In genomic region chr12:131740626-131741025, GRCh38 we compare ENCODE assay signal across 27 cellular contexts.
"Had no signal": no experiment of that assay in that cellular context is flagged by ENCODE, and none has a peak within 500 bp of the region (broad histone marks: within the 10 kb centered on the region; RNA-seq: fewer than 3 reads in every experiment).

No MANE protein-coding gene starts in this region.

- ATAC-seq: activated CD4-positive, alpha-beta T cell treated with anti-CD3 and anti-CD28 coated beads for 36 hours; activated CD8-positive, alpha-beta T cell treated with anti-CD3 and anti-CD28 coated beads, Interleukin-2, amount 10 ng/mL, durations not matched to agents 7 days and 5 days; activated T-cell treated with anti-CD3 and anti-CD28 coated beads, Interleukin-2, amount 50 U/mL, for 4 hours; activated T-helper 17 cell treated with anti-CD3 and anti-CD28 coated beads, Interleukin-2, amount 50 U/mL, for 72 hours; body of pancreas; effector memory CD8-positive, alpha-beta T cell; foreskin keratinocyte; gastrocnemius medialis had no signal

- H3K9me3 Mint-ChIP-seq: activated T-helper 17 cell treated with anti-CD3 and anti-CD28 coated beads, Interleukin-2, amount 50 U/mL, for 72 hours; central memory CD8-positive, alpha-beta T cell; effector memory CD8-positive, alpha-beta T cell had no signal

- H3K27me3 ChIP-seq: body of pancreas, esophagus muscularis mucosa, foreskin keratinocyte, gastrocnemius medialis had no signal

- H3K4me1 ChIP-seq: body of pancreas, esophagus muscularis mucosa had no signal

- H3K27me3 Mint-ChIP-seq: activated CD4-positive, alpha-beta memory T cell treated with anti-CD3 and anti-CD28 coated beads for 36 hours; activated CD4-positive, alpha-beta T cell treated with anti-CD3 and anti-CD28 coated beads for 36 hours; activated CD4-positive, alpha-beta T cell treated with anti-CD3 and anti-CD28 coated beads, Interleukin-2, amount 10 ng/mL, durations not matched to agents 24 days and 14 days; activated naive CD8-positive, alpha-beta T cell; activated T-helper 17 cell treated with anti-CD3 and anti-CD28 coated beads, Interleukin-2, amount 50 U/mL, for 72 hours; central memory CD8-positive, alpha-beta T cell; dendritic cell treated with granulocyte-macrophage colony-stimulating factor and Interleukin-4, amounts not matched to agents 40 ng/mL and 50 ng/mL, for 4 days; effector memory CD8-positive, alpha-beta T cell had no signal

- H3K4me1 Mint-ChIP-seq: activated CD4-positive, alpha-beta T cell treated with anti-CD3 and anti-CD28 coated beads for 36 hours; activated CD4-positive, alpha-beta T cell treated with anti-CD3 and anti-CD28 coated beads, Interleukin-2, amount 10 ng/mL, durations not matched to agents 24 days and 14 days had no signal

- H3K9me3 ChIP-seq: body of pancreas, esophagus muscularis mucosa, gastrocnemius medialis had no signal

- H3K4me3 ChIP-seq: body of pancreas, coronary artery, esophagus muscularis mucosa, gastrocnemius medialis had no signal

- H3K27ac Mint-ChIP-seq: activated CD4-positive, alpha-beta memory T cell treated with anti-CD3 and anti-CD28 coated beads for 36 hours; activated CD4-positive, alpha-beta T cell treated with anti-CD3 and anti-CD28 coated beads for 36 hours; activated CD4-positive, alpha-beta T cell treated with anti-CD3 and anti-CD28 coated beads, Interleukin-2, amount 10 ng/mL, durations not matched to agents 24 days and 14 days; activated CD8-positive, alpha-beta T cell treated with anti-CD3 and anti-CD28 coated beads, Interleukin-2, amount 10 ng/mL, durations not matched to agents 7 days and 5 days; activated naive CD8-positive, alpha-beta T cell; activated T-helper 17 cell treated with anti-CD3 and anti-CD28 coated beads, Interleukin-2, amount 50 U/mL, for 72 hours; dendritic cell treated with granulocyte-macrophage colony-stimulating factor and Interleukin-4, amounts not matched to agents 40 ng/mL and 50 ng/mL, for 4 days; effector memory CD8-positive, alpha-beta T cell had no signal

- H3K4me3 Mint-ChIP-seq: activated CD4-positive, alpha-beta memory T cell treated with anti-CD3 and anti-CD28 coated beads for 36 hours; activated CD4-positive, alpha-beta T cell treated with anti-CD3 and anti-CD28 coated beads for 36 hours; activated CD4-positive, alpha-beta T cell treated with anti-CD3 and anti-CD28 coated beads, Interleukin-2, amount 10 ng/mL, durations not matched to agents 24 days and 14 days; activated CD8-positive, alpha-beta T cell treated with anti-CD3 and anti-CD28 coated beads, Interleukin-2, amount 10 ng/mL, durations not matched to agents 7 days and 5 days; activated naive CD8-positive, alpha-beta T cell; activated T-cell treated with anti-CD3 and anti-CD28 coated beads, Interleukin-2, amount 50 U/mL, for 4 hours; activated T-helper 17 cell treated with anti-CD3 and anti-CD28 coated beads, Interleukin-2, amount 50 U/mL, for 72 hours; central memory CD8-positive, alpha-beta T cell; dendritic cell treated with granulocyte-macrophage colony-stimulating factor and Interleukin-4, amounts not matched to agents 40 ng/mL and 50 ng/mL, for 4 days; effector memory CD8-positive, alpha-beta T cell had no signal

- DNase-seq: activated CD4-positive, alpha-beta memory T cell treated with anti-CD3 and anti-CD28 coated beads for 36 hours; activated CD4-positive, alpha-beta T cell treated with anti-CD3 and anti-CD28 coated beads for 36 hours; activated CD4-positive, alpha-beta T cell treated with anti-CD3 and anti-CD28 coated beads, Interleukin-2, amount 10 ng/mL, durations not matched to agents 24 days and 14 days; activated CD4-positive, CD25-positive, alpha-beta regulatory T cell; activated CD4-positive, CD25-positive, alpha-beta regulatory T cell treated with anti-CD3 and anti-CD28 coated beads, Interleukin-2, amount 50 U/mL, for 72 hours; activated CD8-positive, alpha-beta T cell treated with anti-CD3 and anti-CD28 coated beads, Interleukin-2, amount 10 ng/mL, durations not matched to agents 7 days and 5 days; activated effector memory CD4-positive, alpha-beta T cell treated with Interleukin-2 at 50 U/mL for 16 hours; activated gamma-delta T cell treated with Interleukin-2 at 50 U/mL for 16 hours; activated naive CD4-positive, alpha-beta T cell treated with anti-CD3 and anti-CD28 coated beads, Interleukin-2, amount 50 U/mL, for 16 hours; activated naive CD4-positive, alpha-beta T cell treated with Interleukin-2 at 50 U/mL for 16 hours; activated T-cell treated with anti-CD3 and anti-CD28 coated beads, Interleukin-2, amount 50 U/mL, for 4 hours; amniotic stem cell; aorta; body of pancreas; effector CD4-positive, alpha-beta T cell; effector memory CD8-positive, alpha-beta T cell; erythroblast; foreskin keratinocyte; gastrocnemius medialis; glutamatergic neuron; T-helper 2 cell had no signal

- H3K27ac ChIP-seq: body of pancreas, coronary artery, esophagus muscularis mucosa, foreskin keratinocyte, gastrocnemius medialis had no signal
